Comparison of ENCODE assay signal across 8 cellular contexts in genomic region chr14:52790011-52790755, GRCh38. TPM values are rescaled to one million over a fixed set of nuclear protein-coding genes. Genes with fewer than 3 reads are reported as not detected.
A peak's percentile ranks its signal among the peaks of the same experiment; 100 is the strongest.
DNase-seq lines count a peak whose midpoint lies in the region; ATAC-seq, FAIRE-seq and TF ChIP-seq lines count a peak whose summit lies in the region.

No MANE protein-coding gene starts in this region.

- H3K4me1 ChIP-seq in mesendoderm (ENCODE audit: control insufficient read depth, low read depth, low read length), result peaks cover 3% of the 10 kb centered on the region

- ATAC-seq in HG03565 (IDR thresholded peaks at IDR 0.05; ENCODE audit: unreplicated experiment) (no peak), HG03469 (IDR thresholded peaks at IDR 0.05; ENCODE audit: unreplicated experiment) (no peak)

- H2BK120ac ChIP-seq in mesendoderm (ENCODE audit: low read depth, low read length), result no peak overlapping the region

- WGBS in mesendoderm (ENCODE audit: extremely low coverage, insufficient coverage, low lambda C conversion rate), result no CpG with 5 or more reads among the region's 18 CpGs

- peaks cover 2% of the 10 kb centered on the region for H3K79me1 ChIP-seq in mesendoderm (ENCODE audit: low read length)

- H3K56ac ChIP-seq in mesendoderm (ENCODE audit: low read length), result peak overlapping the region; percentile 95

- H3K4ac ChIP-seq in mesendoderm (ENCODE audit: low read depth, low read length), result no peak overlapping the region

- H3K9ac ChIP-seq in mesendoderm (ENCODE audit: low read length), result peak overlapping the region; percentile 89

- no peak overlapping the region for H2AK5ac ChIP-seq in mesendoderm (ENCODE audit: low read length)

- H3K36me3 ChIP-seq in BJ (ENCODE audit: control insufficient read depth, insufficient read depth, low read length) (no peaks in the 10 kb centered on the region), mesendoderm (ENCODE audit: control insufficient read depth, insufficient read depth, low read length) (no peaks in the 10 kb centered on the region)

- no peak for TF ChIP-seq POLR2A in GM12891 (IDR thresholded peaks at IDR 0.05; ENCODE audit: low read depth, low read length)

- DNase-seq in BJ (ENCODE audit: low read depth) (no peak), HFFc6 (no peak), mesendoderm (peak; percentile 58), GM12891 (ENCODE audit: insufficient read length, low spot score) (no peak), UCSD-AML1 (lab: John Stamatoyannopoulos, UW; ENCODE audit: unreplicated experiment) (no peak)

- H3K27me3 Mint-ChIP-seq in HFFc6 (ENCODE audit: insufficient read depth) (peaks cover 1% of the 10 kb centered on the region), brain (peaks cover 9% of the 10 kb centered on the region)

- H3K36me3 Mint-ChIP-seq in HFFc6 (ENCODE audit: low read depth) (peaks cover 21% of the 10 kb centered on the region), brain (peaks cover 11% of the 10 kb centered on the region)

- H3K27me3 ChIP-seq in BJ (ENCODE audit: control insufficient read depth, insufficient read depth, low read length), result no peaks in the 10 kb centered on the region
- no peaks in the 10 kb centered on the region for H3K27me3 ChIP-seq in mesendoderm (ENCODE audit: insufficient read depth, low read length, poor library complexity)

- H3K4me3 Mint-ChIP-seq in HFFc6, result peak overlapping the region; percentile 93
- peak overlapping the region; percentile 91 to 92 (median 92) for H3K4me3 Mint-ChIP-seq in brain

- no peak overlapping the region for H4K5ac ChIP-seq in mesendoderm (ENCODE audit: low read length)

- FAIRE-seq in GM12891 (lab: Jason Lieb, UNC), result no peak

- H3K27ac Mint-ChIP-seq in HFFc6 (peak overlapping the region; percentile 99), brain (peak overlapping the region; percentile 54 to 90 (median 83))

- H3K18ac ChIP-seq in mesendoderm (ENCODE audit: low read length), result no peak overlapping the region

- no peak overlapping the region for H2BK15ac ChIP-seq in mesendoderm (replicated peaks; ENCODE audit: low read depth)

- H3K79me2 ChIP-seq in mesendoderm (ENCODE audit: control insufficient read depth, insufficient read depth, low read length), result peaks cover 2% of the 10 kb centered on the region

- peak overlapping the region; percentile 78 for H3K4me2 ChIP-seq in mesendoderm (ENCODE audit: low read length)

- CTCF ChIA-PET in BJ (lab: Yijun Ruan, JAX), result interaction anchor here (0.6 kb wide), 1 partner anchor 592 kb away, joined by 3 read pairs; no protein-coding TSS in a partner anchor

- H2BK5ac ChIP-seq in mesendoderm (ENCODE audit: low read length), result no peak overlapping the region

- POLR2A ChIA-PET in BJ (lab: Charles Lee), result no interaction called here

- H3K4me1 Mint-ChIP-seq in HFFc6 (ENCODE audit: low read depth), result peaks cover 53% of the 10 kb centered on the region
- peaks cover 44% of the 10 kb centered on the region for H3K4me1 Mint-ChIP-seq in brain

- H3K4me3 ChIP-seq in BJ (ENCODE audit: low read depth, low read length) (peak overlapping the region; percentile 82), mesendoderm (ENCODE audit: low read length) (peak overlapping the region; percentile 79)

- no peak overlapping the region for H3K23ac ChIP-seq in mesendoderm (ENCODE audit: low read length)

- no peak overlapping the region for H3K27ac ChIP-seq in mesendoderm (ENCODE audit: low read depth, low read length)

- TF ChIP-seq CTCF in BJ (IDR thresholded peaks at IDR 0.05; ENCODE audit: insufficient read depth, low read depth, low read length), result no peak
- no peak for TF ChIP-seq CTCF in HFFc6 (IDR thresholded peaks at IDR 0.05)
- no peak for TF ChIP-seq CTCF in brain (conservative IDR thresholded peaks at IDR 0.05)

- H3K9me3 Mint-ChIP-seq in HFFc6 (peaks cover 13% of the 10 kb centered on the region), brain (peaks cover 0 to 3% (median 0%) of the 10 kb centered on the region in 5 experiments)

- H4K8ac ChIP-seq in mesendoderm (ENCODE audit: low read depth, low read length), result no peak overlapping the region

TF ChIP-seq in GM12891, 5 proteins besides CTCF, POLR2A, EP300 and RAD21:
- TF ChIP-seq POLR2AphosphoS5 (IDR thresholded peaks at IDR 0.05; ENCODE audit: low read depth, low read length) (no peak), POU2F2 (IDR thresholded peaks at IDR 0.05; ENCODE audit: low read depth, low read length) (no peak), TAF1 (IDR thresholded peaks at IDR 0.05; ENCODE audit: low read depth, low read length) (no peak), PAX5 (IDR thresholded peaks at IDR 0.05; ENCODE audit: insufficient read depth, low read length, severe bottlenecking) (no peak), SPI1 (IDR thresholded peaks at IDR 0.05; ENCODE audit: low read depth, low read length) (no peak)

RNA-seq across cellular contexts. Expression of gene GNPNAT1, which starts 1.2 kb away (rescaled TPM):
- polyA plus RNA-seq in BJ (2011; rRNA removed) (19.0 and 31.2 TPM in 2 replicates), brain (ENCODE audit: insufficient read depth, low read depth, low replicate concordance) (13.5 TPM)
- 15.7 and 15.9 TPM in 2 replicates for polyA minus RNA-seq in BJ (2011; rRNA and poly(A)+ RNA removed)
- 10 to 100 TPM; 43.1 to 53.6 (median 47.2) TPM for total RNA-seq in HFFc6 (2021; fragmentation: NEBNext Ultra II Directional; extraction: Animal tissue kit (Norgen Biotek cat#: 25700))
- polyA plus RNA-seq in mesendoderm (2013, experiment 1 of 2), result 32.5 TPM
- polyA plus RNA-seq in mesendoderm (2013, experiment 2 of 2), result 33.9 TPM
- 12.0 TPM for polyA plus RNA-seq in GM12891 (2012; ENCODE audit: low read depth, missing spikeins)
